In genomic region chr5:35924950-35925722, GRCh38 we compare ENCODE assay signal across 8 cellular contexts. TPM values are rescaled to one million over a fixed set of nuclear protein-coding genes. Genes with fewer than 3 reads are reported as not detected.
DNase-seq lines count a peak whose midpoint lies in the region; ATAC-seq and TF ChIP-seq lines count a peak whose summit lies in the region.

No MANE protein-coding gene starts in this region.

- H3K36me3 ChIP-seq in DOHH2 (ENCODE audit: control insufficient read depth, low read length) (no peaks in the 10 kb centered on the region), GM23338 (ENCODE audit: insufficient read depth) (no peaks in the 10 kb centered on the region), left lung (no peaks in the 10 kb centered on the region)

- H4K20me1 ChIP-seq in DOHH2 (ENCODE audit: control insufficient read depth, insufficient read depth, low read depth, low read length) (no peaks in the 10 kb centered on the region), GM23338 (replicated peaks; ENCODE audit: insufficient read depth) (no peaks in the 10 kb centered on the region)

- H3K27me3 ChIP-seq in DOHH2 (ENCODE audit: control insufficient read depth, low read length) (no peaks in the 10 kb centered on the region), GM23338 (ENCODE audit: insufficient read depth) (peaks cover 26% of the 10 kb centered on the region), left lung (peaks cover 0 to 33% of the 10 kb centered on the region in 2 donors)

- H3K27ac ChIP-seq in DOHH2 (ENCODE audit: low read depth, low read length): no peak overlapping the region
- no peak overlapping the region for H3K27ac ChIP-seq in GM23338 (ENCODE audit: low read depth)
- H3K27ac ChIP-seq in left lung: no peak overlapping the region

- H3F3A ChIP-seq in DOHH2 (ENCODE audit: control insufficient read depth, insufficient read depth) (no peaks in the 10 kb centered on the region), GM23338 (replicated peaks; ENCODE audit: low read depth) (no peaks in the 10 kb centered on the region)

- peak; percentile 88 for ATAC-seq in GM23338
- peak; percentile 87 for ATAC-seq in activated CD4-positive, alpha-beta T cell treated with anti-CD3 and anti-CD28 coated beads for 36 hours
- ATAC-seq in left lung: peak; percentile 87
- ATAC-seq in HG02973 (IDR thresholded peaks at IDR 0.05; ENCODE audit: unreplicated experiment): no peak

- H3K9me2 ChIP-seq in DOHH2 (replicated peaks; ENCODE audit: control insufficient read depth, low read length): no peaks in the 10 kb centered on the region
- H3K9me2 ChIP-seq in GM23338 (ENCODE audit: insufficient read depth): no peaks in the 10 kb centered on the region

- H3K4me3 Mint-ChIP-seq in GM23338: no peak overlapping the region
- peak overlapping the region; percentile 78 for H3K4me3 Mint-ChIP-seq in activated CD4-positive, alpha-beta T cell treated with anti-CD3 and anti-CD28 coated beads for 36 hours

- H3K36me3 Mint-ChIP-seq in GM23338 (ENCODE audit: low read depth): no peaks in the 10 kb centered on the region
- H3K36me3 Mint-ChIP-seq in activated CD4-positive, alpha-beta T cell treated with anti-CD3 and anti-CD28 coated beads for 36 hours (ENCODE audit: low read depth): peaks cover 3% of the 10 kb centered on the region

- H3K27me3 Mint-ChIP-seq in GM23338 (ENCODE audit: insufficient read depth, low read depth, poor library complexity): peaks cover 27% of the 10 kb centered on the region
- H3K27me3 Mint-ChIP-seq in activated CD4-positive, alpha-beta T cell treated with anti-CD3 and anti-CD28 coated beads for 36 hours: no peaks in the 10 kb centered on the region

- DNase-seq in GM23338 (ENCODE audit: low spot score) (peak; percentile 87), NCI-H2081 (lab: John Stamatoyannopoulos, UW) (peak; percentile 81 to 85), cerebellar cortex (ENCODE audit: low spot score) (peak; percentile 11), left lung (peak; percentile 67 to 89)
- DNase-seq in activated CD4-positive, alpha-beta T cell treated with anti-CD3 and anti-CD28 coated beads for 36 hours: peak; percentile 93
- DNase-seq in stimulated activated CD4-positive, alpha-beta T cell treated with anti-CD3 and anti-CD28 coated beads, TNF-alpha, amount 100 ng/mL, for 24 hours (ENCODE audit: low read depth in 3 of 3): peak; percentile 73 to 88 (median 74)

- H3K27ac Mint-ChIP-seq in GM23338: no peak overlapping the region
- H3K27ac Mint-ChIP-seq in activated CD4-positive, alpha-beta T cell treated with anti-CD3 and anti-CD28 coated beads for 36 hours: peak overlapping the region; percentile 94

- H3K4me1 ChIP-seq in DOHH2 (ENCODE audit: control insufficient read depth, low read length): peaks cover 47% of the 10 kb centered on the region
- H3K4me1 ChIP-seq in GM23338 (ENCODE audit: insufficient read depth): no peaks in the 10 kb centered on the region
- peaks cover 7 to 19% of the 10 kb centered on the region in 2 donors for H3K4me1 ChIP-seq in left lung

- POLR2A ChIA-PET in activated CD4-positive, alpha-beta T cell treated with anti-CD3 and anti-CD28 coated beads for 36 hours (lab: Charles Lee): interaction anchor here (1.0 to 2.1 kb wide), 7 partner anchors 20 to 274 kb away, joined by 3 to 8 read pairs (median 4); partner anchors contain the start of gene IL7R

- peak overlapping the region; percentile 25; the same call in 1 of the 2 replicates for H3K4me2 ChIP-seq in DOHH2 (ENCODE audit: low read length)
- H3K4me2 ChIP-seq in GM23338: peak overlapping the region; percentile 66; the same call in 1 of the 2 replicates

- peak overlapping the region; percentile 92 for H2AFZ ChIP-seq in GM23338

- H3K9me3 ChIP-seq in DOHH2 (ENCODE audit: control insufficient read depth, insufficient read depth, low read length): no peaks in the 10 kb centered on the region
- H3K9me3 ChIP-seq in left lung: no peaks in the 10 kb centered on the region

- no peak overlapping the region for H3K4me3 ChIP-seq in DOHH2 (ENCODE audit: low read length)
- H3K4me3 ChIP-seq in GM23338: no peak overlapping the region
- peak overlapping the region in 1 of 2 donors; percentile 12 for H3K4me3 ChIP-seq in left lung

- H3K79me2 ChIP-seq in DOHH2 (ENCODE audit: control insufficient read depth, low read length) (no peaks in the 10 kb centered on the region), GM23338 (replicated peaks; ENCODE audit: insufficient read depth) (no peaks in the 10 kb centered on the region)

- intact Hi-C loops in activated CD4-positive, alpha-beta T cell treated with anti-CD3 and anti-CD28 coated beads for 36 hours (cut with DNase I, micrococcal nuclease): loop anchor here (1.0 to 10.0 kb wide), 10 partner anchors 21 to 1000 kb away; partner anchors contain the start of gene DNAJC21 (in 1 of the 2)
- intact Hi-C loops in left lung (cut with DNase I): loop anchor here in 1 of 2 donors (5.0 kb wide), 2 partner anchors 148 to 273 kb away; no protein-coding TSS in a partner anchor

- CTCF ChIA-PET in activated CD4-positive, alpha-beta T cell treated with anti-CD3 and anti-CD28 coated beads for 36 hours (lab: Charles Lee): interaction anchor here (0.6 to 5.3 kb wide), 53 partner anchors 9 to 1327 kb away, joined by 3 to 111 read pairs (median 4); partner anchors contain the start of genes IL7R and SPEF2

- peaks cover 5% of the 10 kb centered on the region; the same call in 2 of the 3 replicates for H3K4me1 Mint-ChIP-seq in GM23338
- H3K4me1 Mint-ChIP-seq in activated CD4-positive, alpha-beta T cell treated with anti-CD3 and anti-CD28 coated beads for 36 hours: peaks cover 55% of the 10 kb centered on the region

- TF ChIP-seq CTCF in DOHH2 (IDR thresholded peaks at IDR 0.05; ENCODE audit: low read depth, low read length, poor library complexity, severe bottlenecking) (peak; percentile 67), GM23338 (conservative IDR thresholded peaks at IDR 0.05; ENCODE audit: low read depth in 2 of 2) (peak; percentile 74 to 96), left lung (IDR thresholded peaks at IDR 0.05) (peak; percentile 30 to 46)

- no peaks in the 10 kb centered on the region; the same call in 2 of the 3 replicates for H3K9me3 Mint-ChIP-seq in GM23338
- H3K9me3 Mint-ChIP-seq in activated CD4-positive, alpha-beta T cell treated with anti-CD3 and anti-CD28 coated beads for 36 hours (ENCODE audit: low read depth): peaks cover under 1% of the 10 kb centered on the region

TF ChIP-seq in GM23338, 12 proteins besides CTCF, POLR2A, EP300 and RAD21 (continues in another document):
- no peak for TF ChIP-seq STAT1 (IDR thresholded peaks at IDR 0.05; ENCODE audit: unreplicated experiment)
- TF ChIP-seq POLR2AphosphoS5 (IDR thresholded peaks at IDR 0.05; ENCODE audit: low read depth): no peak

RNA-seq across cellular contexts. Expression of gene CAPSL, which starts 13.3 kb away (rescaled TPM):
- not detected in 2 replicates for total RNA-seq in GM23338 (2014; rRNA removed; shearing (Covaris generic))
- 0.37 and 0.73 TPM in 2 replicates for polyA plus RNA-seq in GM23338 (2016; fragmentation: Nextera tagmentation; extraction: Ambion mirVana)
- total RNA-seq in activated CD4-positive, alpha-beta T cell treated with anti-CD3 and anti-CD28 coated beads for 36 hours: 1 to 10 TPM; 1.0 to 1.7 TPM
- total RNA-seq in left lung: 1 to 10 TPM in 1 of 2 donors, not detected in 1; 6.9 TPM

Comparison
In these comparisons a context has a peak if more than half of its experiments do, and no peak if none do; other contexts are left out.
1. DNase-seq: peak in every context shown above with its lines; median percentile 93 in activated CD4-positive, alpha-beta T cell treated with anti-CD3 and anti-CD28 coated beads for 36 hours; 87 in GM23338; 83 in NCI-H2081; 78 in left lung; 74 in stimulated activated CD4-positive, alpha-beta T cell treated with anti-CD3 and anti-CD28 coated beads, TNF-alpha, amount 100 ng/mL, for 24 hours; 11 in cerebellar cortex.